Comparison of ENCODE assay signal across 20 cellular contexts in the genomic region with DNA sequence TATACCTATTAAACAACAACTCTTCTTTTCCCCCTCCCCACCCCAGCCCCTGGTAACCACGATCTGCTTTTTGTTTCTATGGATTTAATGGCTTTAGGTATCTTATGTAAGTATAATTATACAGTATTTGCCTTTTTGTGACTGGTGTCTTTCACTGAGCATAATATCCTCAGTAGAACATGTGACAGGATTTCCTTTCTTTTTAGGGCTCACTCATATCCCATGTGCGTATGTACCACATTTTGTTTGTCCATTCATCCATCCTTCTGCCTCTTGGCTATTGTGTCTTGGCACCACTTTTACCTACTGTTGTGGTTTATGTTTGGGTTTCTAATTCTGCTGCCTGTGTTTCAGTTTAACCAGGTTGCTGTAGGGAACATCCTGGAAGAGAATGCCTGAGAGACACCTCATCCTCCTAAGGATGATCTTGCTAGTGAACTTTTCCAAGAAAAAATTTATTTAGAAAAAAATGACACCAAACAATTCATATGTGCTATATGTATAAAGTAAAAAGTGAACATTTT.
A peak's percentile ranks its signal among the peaks of the same experiment; 100 is the strongest.
DNase-seq lines count a peak whose midpoint lies in the region; ATAC-seq, FAIRE-seq and TF ChIP-seq lines count a peak whose summit lies in the region.
"Had no signal": no experiment of that assay in that cellular context is flagged by ENCODE, and none has a peak within 500 bp of the region (broad histone marks: within the 10 kb centered on the region; RNA-seq: fewer than 3 reads in every experiment).

No MANE protein-coding gene starts in this region.

- peak overlapping the region; percentile 78 for H3K4ac ChIP-seq in H1 (replicated peaks; ENCODE audit: insufficient read length, low read depth, low read length)

- no peaks in the 10 kb centered on the region for H3K4me1 ChIP-seq in H1 (replicated peaks in 1 of 4; ENCODE audit: control insufficient read depth in 3 of 4, insufficient read depth in 4 of 4, low read length in 3 of 4)
- no peaks in the 10 kb centered on the region for H3K4me1 ChIP-seq in PC-9 (replicated peaks; ENCODE audit: insufficient read depth)
- H3K4me1 ChIP-seq: SJSA1 had no signal

- TF ChIP-seq CTCF in H1 (IDR thresholded peaks at IDR 0.05; ENCODE audit: control extremely low read depth in 1 of 3, insufficient read depth in 1 of 3, low read depth in 1 of 3, low read length in 3 of 3) (no peak), PC-9 (conservative IDR thresholded peaks at IDR 0.05) (no peak)

- peak; percentile 36 for ATAC-seq in activated CD4-positive, alpha-beta T cell treated with anti-CD3 and anti-CD28 coated beads for 36 hours
- no peak for ATAC-seq in memory B cell (ENCODE audit: low read depth)
- ATAC-seq in GM21447 (IDR thresholded peaks at IDR 0.05; ENCODE audit: unreplicated experiment): no peak
- ATAC-seq: Right ventricle myocardium inferior had no signal

- H3K36me3 ChIP-seq in H1 (ENCODE audit: control insufficient read depth in 2 of 4, insufficient read depth in 4 of 4, low read length in 3 of 4) (no peaks in the 10 kb centered on the region), PC-9 (ENCODE audit: low read depth) (no peaks in the 10 kb centered on the region)
- H3K36me3 ChIP-seq: BE2C, SJSA1 had no signal

- no peak overlapping the region for H3K9ac ChIP-seq in H1 (replicated peaks in 1 of 4; ENCODE audit: extremely low read depth in 1 of 4, low read depth in 3 of 4, low read length in 3 of 4)

- no TSS peak for BruUV-seq in PC-9 (replicated peaks; lab: Mats Ljungman, UMichigan)

- H2BK15ac ChIP-seq in H1 (ENCODE audit: low read length): no peak overlapping the region

- no peak for FAIRE-seq in H1 (lab: Jason Lieb, UNC)
- FAIRE-seq: A204.1, RCC 7860 had no signal

- H3K14ac ChIP-seq in H1 (ENCODE audit: insufficient read length): no peak overlapping the region

- no peak overlapping the region for H4K91ac ChIP-seq in H1 (replicated peaks; ENCODE audit: insufficient read length, low read length)

- TF ChIP-seq POLR2A in H1 (IDR thresholded peaks at IDR 0.05; ENCODE audit: control extremely low read depth in 1 of 2, low read depth in 2 of 2, low read length in 2 of 2): no peak

- no peak overlapping the region for H2AK5ac ChIP-seq in H1 (ENCODE audit: low read depth, low read length)

- no peaks in the 10 kb centered on the region for H4K20me1 ChIP-seq in H1 (replicated peaks in 1 of 2; ENCODE audit: control insufficient read depth in 1 of 2, insufficient read depth in 2 of 2, low read length in 2 of 2)
- H4K20me1 ChIP-seq in PC-9 (ENCODE audit: insufficient read depth): no peaks in the 10 kb centered on the region

- H3K36me3 Mint-ChIP-seq in activated CD4-positive, alpha-beta T cell treated with anti-CD3 and anti-CD28 coated beads for 36 hours (ENCODE audit: low read depth): no peaks in the 10 kb centered on the region
- H3K36me3 Mint-ChIP-seq in memory B cell: no peaks in the 10 kb centered on the region

- no peaks in the 10 kb centered on the region for H3F3A ChIP-seq in PC-9 (ENCODE audit: insufficient read depth, low read depth)

- no peak for DNase-seq in activated CD4-positive, alpha-beta T cell treated with anti-CD3 and anti-CD28 coated beads for 36 hours
- no peak for DNase-seq in activated CD4-positive, alpha-beta T cell treated with anti-CD3 and anti-CD28 coated beads, Interleukin-2, amount 50 U/mL, for 1 hour
- DNase-seq in NCI-H2081 (lab: John Stamatoyannopoulos, UW): peak; percentile 28 to 72
- DNase-seq in H1 (ENCODE audit: low read depth in 1 of 2, low spot score in 2 of 2): no peak
- DNase-seq in memory B cell (ENCODE audit: low spot score in 2 of 2): no peak
- no peak for DNase-seq in PC-9
- DNase-seq in germinal center (ENCODE audit: low spot score): no peak
- DNase-seq: BE2C, DMS79 treated with DMSO at 0.1 percent for 48 hours, H7, KG1, MV-4-11, NCI-H1105 treated with DMSO at 0.1 percent for 48 hours, NCI-H1694 treated with DMSO at 0.1 percent for 48 hours, NCI-H748 treated with DMSO at 0.1 percent for 48 hours had no signal

- H2BK20ac ChIP-seq in H1 (ENCODE audit: low read length): no peak overlapping the region

- H4K8ac ChIP-seq in H1 (ENCODE audit: extremely low read depth, insufficient read depth, low read length): no peak overlapping the region

- no peak overlapping the region for H2BK12ac ChIP-seq in H1 (ENCODE audit: low read depth, low read length)

- no peaks in the 10 kb centered on the region for H3K9me3 ChIP-seq in H1 (ENCODE audit: insufficient read depth in 2 of 2, low read depth in 1 of 2, low read length in 1 of 2)
- H3K9me3 ChIP-seq in PC-9 (ENCODE audit: insufficient read depth, low read depth): no peaks in the 10 kb centered on the region
- H3K9me3 ChIP-seq: BE2C, SJSA1 had no signal

- intact Hi-C loops in activated CD4-positive, alpha-beta T cell treated with anti-CD3 and anti-CD28 coated beads for 36 hours (cut with DNase I, micrococcal nuclease): no loop called here
- intact Hi-C loops in PC-9 (cut with micrococcal nuclease; ENCODE audit: unreplicated experiment): no loop called here

- no peak overlapping the region for H2BK5ac ChIP-seq in H1 (ENCODE audit: low read depth, low read length)

- no peaks in the 10 kb centered on the region for H3K79me1 ChIP-seq in H1 (ENCODE audit: low read depth, low read length)

- no peaks in the 10 kb centered on the region for H3K27me3 Mint-ChIP-seq in activated CD4-positive, alpha-beta T cell treated with anti-CD3 and anti-CD28 coated beads for 36 hours
- H3K27me3 Mint-ChIP-seq in memory B cell: no peaks in the 10 kb centered on the region

- no peaks in the 10 kb centered on the region for H3K23me2 ChIP-seq in H1 (ENCODE audit: low read depth, low read length)

- POLR2A ChIA-PET in activated CD4-positive, alpha-beta T cell treated with anti-CD3 and anti-CD28 coated beads for 36 hours (lab: Charles Lee): no interaction called here
- POLR2A ChIA-PET in H1 (lab: Charles Lee; ENCODE audit: partially characterized antibody) (no interaction called here), PC-9 (lab: Charles Lee; ENCODE audit: unreplicated experiment) (no interaction called here)

- no peak overlapping the region for H3K23ac ChIP-seq in H1 (ENCODE audit: insufficient read length)

- TF ChIP-seq RAD21 in H1 (IDR thresholded peaks at IDR 0.05 in 1 of 2, conservative IDR thresholded peaks at IDR 0.05 in 1 of 2; ENCODE audit: low read depth in 2 of 2, low read length in 2 of 2): no peak

- H3K9me2 ChIP-seq in PC-9 (ENCODE audit: insufficient read depth): no peaks in the 10 kb centered on the region

- no peak overlapping the region for H3K56ac ChIP-seq in H1 (replicated peaks; ENCODE audit: insufficient read length, low read depth, low read length)

- no peak overlapping the region for H3K4me3 Mint-ChIP-seq in activated CD4-positive, alpha-beta T cell treated with anti-CD3 and anti-CD28 coated beads for 36 hours
- H3K4me3 Mint-ChIP-seq in memory B cell: no peak overlapping the region

- 94% methylated on average over 2 of the region's 2 CpGs; no CpG with 5 or more reads in 1 of the 2 experiments for WGBS in H1 (ENCODE audit: extremely low coverage in 1 of 2, insufficient coverage in 1 of 2, insufficient read length in 1 of 2, insufficient replicate concordance in 2 of 2, low coverage in 1 of 2, low lambda C conversion rate in 2 of 2, missing lambda C conversion rate in 1 of 2), 2 experiments

- H3K18ac ChIP-seq in H1 (ENCODE audit: extremely low read depth, low read length): no peak overlapping the region

- H3K4me2 ChIP-seq in H1 (ENCODE audit: insufficient read depth in 1 of 2, low read depth in 2 of 2, low read length in 2 of 2): no peak overlapping the region
- no peak overlapping the region for H3K4me2 ChIP-seq in PC-9

- H3K27me3 ChIP-seq in H1 (replicated peaks in 1 of 4; ENCODE audit: control insufficient read depth in 3 of 4, extremely low read depth in 1 of 4, insufficient read depth in 3 of 4, low read length in 3 of 4) (no peaks in the 10 kb centered on the region; a peak in 1 of 7 replicates), PC-9 (ENCODE audit: insufficient read depth, low read depth) (peaks cover 3% of the 10 kb centered on the region; the same call in 1 of the 2 replicates)
- H3K27me3 ChIP-seq: BE2C, SJSA1 had no signal

- H3K79me2 ChIP-seq in H1 (ENCODE audit: control insufficient read depth in 1 of 2, insufficient read depth in 2 of 2, low read length in 2 of 2): no peaks in the 10 kb centered on the region
- H3K79me2 ChIP-seq in PC-9 (ENCODE audit: low read depth): no peaks in the 10 kb centered on the region

- H3K27ac Mint-ChIP-seq in activated CD4-positive, alpha-beta T cell treated with anti-CD3 and anti-CD28 coated beads for 36 hours: no peak overlapping the region
- peak overlapping the region; percentile 32 for H3K27ac Mint-ChIP-seq in memory B cell

- H3K4me1 Mint-ChIP-seq in activated CD4-positive, alpha-beta T cell treated with anti-CD3 and anti-CD28 coated beads for 36 hours: peaks cover 7% of the 10 kb centered on the region
- peaks cover 23% of the 10 kb centered on the region for H3K4me1 Mint-ChIP-seq in memory B cell

- H2AFZ ChIP-seq in H1 (ENCODE audit: low read length) (no peak overlapping the region), PC-9 (no peak overlapping the region)

- no peak overlapping the region for H3K4me3 ChIP-seq in H1 (ENCODE audit: extremely low read depth in 1 of 4, insufficient read depth in 2 of 4, low read depth in 3 of 4, low read length in 4 of 4)
- H3K4me3 ChIP-seq in PC-9: no peak overlapping the region
- H3K4me3 ChIP-seq: SJSA1 had no signal

- no peak overlapping the region for H4K5ac ChIP-seq in H1 (ENCODE audit: insufficient read length, low read depth, low read length)

- TF ChIP-seq EP300 in H1 (IDR thresholded peaks at IDR 0.05; ENCODE audit: borderline replicate concordance in 1 of 2, low read depth in 2 of 2, low read length in 2 of 2): no peak

- H3K27ac ChIP-seq in H1 (ENCODE audit: low read depth, low read length) (no peak overlapping the region), PC-9 (no peak overlapping the region)
- H3K27ac ChIP-seq: SJSA1 had no signal

- no peak overlapping the region for H2BK120ac ChIP-seq in H1 (replicated peaks; ENCODE audit: low read depth, low read length)

- CTCF ChIA-PET in activated CD4-positive, alpha-beta T cell treated with anti-CD3 and anti-CD28 coated beads for 36 hours (lab: Charles Lee): no interaction called here
- CTCF ChIA-PET in H1 (lab: Charles Lee; ENCODE audit: partially characterized antibody) (no interaction called here), PC-9 (lab: Charles Lee) (no interaction called here)

- H3K9me3 Mint-ChIP-seq in activated CD4-positive, alpha-beta T cell treated with anti-CD3 and anti-CD28 coated beads for 36 hours (ENCODE audit: low read depth): no peaks in the 10 kb centered on the region
- peaks cover 1% of the 10 kb centered on the region for H3K9me3 Mint-ChIP-seq in memory B cell

TF ChIP-seq in H1, 55 proteins besides CTCF, POLR2A, EP300 and RAD21 (continues in another document):
- TF ChIP-seq, protein P1, sequence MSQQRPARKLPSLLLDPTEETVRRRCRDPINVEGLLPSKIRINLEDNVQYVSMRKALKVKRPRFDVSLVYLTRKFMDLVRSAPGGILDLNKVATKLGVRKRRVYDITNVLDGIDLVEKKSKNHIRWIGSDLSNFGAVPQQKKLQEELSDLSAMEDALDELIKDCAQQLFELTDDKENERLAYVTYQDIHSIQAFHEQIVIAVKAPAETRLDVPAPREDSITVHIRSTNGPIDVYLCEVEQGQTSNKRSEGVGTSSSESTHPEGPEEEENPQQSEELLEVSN (IDR thresholded peaks at IDR 0.05): no peak
- TF ChIP-seq MAFK (IDR thresholded peaks at IDR 0.05; ENCODE audit: low read depth, low read length) (no peak), ZNF274 (IDR thresholded peaks at IDR 0.05; ENCODE audit: borderline replicate concordance, extremely low read depth, low read length) (no peak)

Comparison
In these comparisons a context has a peak if more than half of its experiments do, and no peak if none do; other contexts are left out.
1. DNase-seq: peak in NCI-H2081 (2 of 2); none in activated CD4-positive, alpha-beta T cell treated with anti-CD3 and anti-CD28 coated beads for 36 hours (single experiment), activated CD4-positive, alpha-beta T cell treated with anti-CD3 and anti-CD28 coated beads, Interleukin-2, amount 50 U/mL, for 1 hour (single experiment), H1 (0 of 2), memory B cell (0 of 2), PC-9 (0 of 2) and germinal center (single experiment).